1 cellular context compared by ENCODE assay signal in the genomic region with DNA sequence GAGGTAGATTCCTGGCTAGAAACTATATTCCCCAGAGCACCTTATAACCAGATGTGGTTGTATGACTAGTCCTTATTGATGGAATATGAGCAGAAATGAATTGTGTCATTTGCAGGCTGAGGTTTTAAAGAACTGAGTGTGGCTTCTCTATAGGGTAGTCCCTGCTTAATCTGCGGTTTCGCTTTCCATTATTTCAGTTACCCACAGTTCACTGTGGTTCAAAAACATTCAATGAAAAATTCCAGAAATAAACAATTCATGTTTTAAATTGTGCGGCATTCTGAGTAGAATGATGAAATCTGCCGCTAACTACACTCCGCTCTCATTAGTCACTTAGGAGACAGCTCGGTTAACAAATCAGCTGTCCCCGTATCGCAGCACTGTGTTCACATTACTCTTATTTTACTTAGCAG.
TF ChIP-seq lines count a peak whose summit lies in the region.

No MANE protein-coding gene starts in this region.

TF ChIP-seq in IMR-90, 13 proteins besides CTCF, POLR2A, EP300 and RAD21 (continued from another document):
- TF ChIP-seq, protein P1, sequence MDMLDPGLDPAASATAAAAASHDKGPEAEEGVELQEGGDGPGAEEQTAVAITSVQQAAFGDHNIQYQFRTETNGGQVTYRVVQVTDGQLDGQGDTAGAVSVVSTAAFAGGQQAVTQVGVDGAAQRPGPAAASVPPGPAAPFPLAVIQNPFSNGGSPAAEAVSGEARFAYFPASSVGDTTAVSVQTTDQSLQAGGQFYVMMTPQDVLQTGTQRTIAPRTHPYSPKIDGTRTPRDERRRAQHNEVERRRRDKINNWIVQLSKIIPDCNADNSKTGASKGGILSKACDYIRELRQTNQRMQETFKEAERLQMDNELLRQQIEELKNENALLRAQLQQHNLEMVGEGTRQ (IDR thresholded peaks at IDR 0.05; ENCODE audit: low read depth, low read length): no peak
- TF ChIP-seq CEBPB (IDR thresholded peaks at IDR 0.05; ENCODE audit: low read depth, low read length) (peak; percentile 67), RFX5 (IDR thresholded peaks at IDR 0.05; ENCODE audit: low read depth, low read length) (no peak)
